24 cellular contexts compared by ENCODE assay signal in the genomic region with DNA sequence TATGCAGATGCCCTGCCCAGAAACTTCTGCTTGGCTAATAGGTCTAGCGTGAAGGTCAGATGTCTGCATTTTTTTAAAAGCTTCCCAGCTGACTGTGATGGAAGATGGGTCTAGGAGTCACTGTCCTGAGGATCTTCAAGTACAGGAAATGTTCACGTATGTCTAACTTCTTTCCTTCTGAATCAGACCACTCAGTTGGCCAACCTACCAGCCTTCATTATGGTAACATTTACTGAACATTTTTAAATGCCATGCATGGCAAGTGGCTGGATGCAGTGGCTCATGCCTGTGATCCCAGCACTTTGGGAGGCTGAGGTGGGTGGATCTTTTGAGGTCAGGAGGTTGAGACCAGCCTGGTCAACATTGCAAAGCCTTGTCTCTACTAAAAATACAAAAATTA. TPM values are rescaled to one million over a fixed set of nuclear protein-coding genes. Genes with fewer than 3 reads are reported as not detected.
A peak's percentile ranks its signal among the peaks of the same experiment; 100 is the strongest.
DNase-seq lines count a peak whose midpoint lies in the region; ATAC-seq, FAIRE-seq and TF ChIP-seq lines count a peak whose summit lies in the region.
"Had no signal": no experiment of that assay in that cellular context is flagged by ENCODE, and none has a peak within 500 bp of the region (broad histone marks: within the 10 kb centered on the region; RNA-seq: fewer than 3 reads in every experiment).

No MANE protein-coding gene starts in this region.

- no peak overlapping the region for H2AFZ ChIP-seq in trophoblast cell (ENCODE audit: insufficient read depth, low read length, poor library complexity)
- H2AFZ ChIP-seq: GM23338 had no signal

- H4K91ac ChIP-seq in trophoblast cell (ENCODE audit: low read depth, low read length) = no peak overlapping the region

- no peak for TF ChIP-seq POLR2A in GM12892 (IDR thresholded peaks at IDR 0.05; ENCODE audit: low read depth, low read length)

- no peak overlapping the region for H2BK5ac ChIP-seq in trophoblast cell (ENCODE audit: low read depth, low read length, poor library complexity)

- H3K27ac ChIP-seq in trophoblast cell (ENCODE audit: low read depth, low read length) = no peak overlapping the region
- H3K27ac ChIP-seq: 22Rv1; BLaER1 treated with 17β-estradiol and CSF1 and Interleukin-3, amounts not matched to agents 10 nM and 100 nM had no signal

- no CpG with 5 or more reads among the region's 2 CpGs for WGBS in trophoblast cell (ENCODE audit: extremely low coverage, insufficient coverage, insufficient read length)

- no peaks in the 10 kb centered on the region for H3K9me3 ChIP-seq in trophoblast cell (ENCODE audit: insufficient read depth, low read depth, low read length)
- H3K9me3 ChIP-seq: BE2C; BLaER1 treated with 17β-estradiol and CSF1 and Interleukin-3, amounts not matched to agents 10 nM and 100 nM had no signal

- no peak overlapping the region for H3K23ac ChIP-seq in trophoblast cell (ENCODE audit: low read length)

- no peak overlapping the region for H3K4me2 ChIP-seq in trophoblast cell (ENCODE audit: low read length)
- H3K4me2 ChIP-seq: GM23338 had no signal

- H3K79me2 ChIP-seq in trophoblast cell (ENCODE audit: control insufficient read depth, insufficient read depth, low read length, poor library complexity) = no peaks in the 10 kb centered on the region

- no peak overlapping the region for H3K18ac ChIP-seq in trophoblast cell (ENCODE audit: low read length)

- no peak overlapping the region for H3K4me3 ChIP-seq in trophoblast cell (ENCODE audit: low read depth, low read length)
- H3K4me3 ChIP-seq: BLaER1 treated with 17β-estradiol and CSF1 and Interleukin-3, amounts not matched to agents 10 nM and 100 nM; GM23338 had no signal

- no peaks in the 10 kb centered on the region for H3K27me3 ChIP-seq in trophoblast cell (ENCODE audit: insufficient read depth, low read length)
- H3K27me3 ChIP-seq: BE2C; BLaER1 treated with 17β-estradiol and CSF1 and Interleukin-3, amounts not matched to agents 10 nM and 100 nM had no signal

- H4K8ac ChIP-seq in trophoblast cell (ENCODE audit: low read depth, low read length) = no peak overlapping the region

- no peaks in the 10 kb centered on the region for H3K79me1 ChIP-seq in trophoblast cell (ENCODE audit: low read length)

- no peak overlapping the region for H3K9ac ChIP-seq in trophoblast cell (ENCODE audit: low read length)
- H3K9ac ChIP-seq: BLaER1 treated with 17β-estradiol and CSF1 and Interleukin-3, amounts not matched to agents 10 nM and 100 nM had no signal

- H2AK5ac ChIP-seq in trophoblast cell (ENCODE audit: low read length) = no peak overlapping the region

- no peak for ATAC-seq in GM21528 (IDR thresholded peaks at IDR 0.05; ENCODE audit: low FRiP score, unreplicated experiment)
- ATAC-seq: GM23338, HCT116 had no signal

- no peak overlapping the region for H3K14ac ChIP-seq in trophoblast cell (ENCODE audit: low read length)

- H4K12ac ChIP-seq in trophoblast cell (ENCODE audit: low read depth, low read length) = no peak overlapping the region

- H3K4ac ChIP-seq in trophoblast cell (ENCODE audit: low read depth, low read length) = no peak overlapping the region

- H3K36me3 ChIP-seq in trophoblast cell (ENCODE audit: control insufficient read depth in 1 of 2, insufficient read depth in 2 of 2, low read length in 2 of 2) = no peaks in the 10 kb centered on the region
- H3K36me3 ChIP-seq: BE2C had no signal

- no peak overlapping the region for H2BK12ac ChIP-seq in trophoblast cell (ENCODE audit: low read length)

- H3K4me1 ChIP-seq in trophoblast cell (ENCODE audit: control insufficient read depth in 1 of 2, insufficient read depth in 2 of 2, low read length in 2 of 2) = no peaks in the 10 kb centered on the region
- H3K4me1 ChIP-seq: BE2C had no signal

- FAIRE-seq in GM12892 (lab: Jason Lieb, UNC) = peak; percentile 5
- FAIRE-seq in RCC 7860 (lab: Jason Lieb, UNC) = no peak
- FAIRE-seq: A204.1, D721Med, GM12891 had no signal

- peak; percentile 11 for DNase-seq in NOMO-1 treated with DMSO at 0.1 percent for 48 hours (lab: John Stamatoyannopoulos, UW; ENCODE audit: unreplicated experiment)
- DNase-seq in NOMO-1 (lab: John Stamatoyannopoulos, UW; ENCODE audit: unreplicated experiment in 2 of 2) = no peak
- DNase-seq in GM12892 (ENCODE audit: insufficient read length) = no peak
- DNase-seq in MV-4-11 (lab: John Stamatoyannopoulos, UW) = peak; percentile 14
- peak; percentile 90 to 92 for DNase-seq in trophoblast cell
- DNase-seq in RCC 7860 (ENCODE audit: low spot score) = no peak
- DNase-seq in activated T-cell treated with anti-CD3 and anti-CD28 coated beads for 4 hours = no peak
- DNase-seq: BE2C; CD4-positive, alpha-beta T cell; CD8-positive, alpha-beta memory T cell; DMS 273 treated with DMSO at 0.1 percent for 48 hours; DMS79; GF-D8; H9 had no signal

- no peak overlapping the region for H2BK120ac ChIP-seq in trophoblast cell (ENCODE audit: insufficient read depth, low read length, poor library complexity)

RNA-seq across cellular contexts. Expression of gene PRG2, which starts 1.1 kb away (rescaled TPM):
- 0.70 TPM for polyA plus RNA-seq in GM12892 (2012; ENCODE audit: missing spikeins)
- 0.04 and 0.11 TPM in 2 replicates for polyA plus RNA-seq in trophoblast cell (2013)
- polyA plus RNA-seq: AG04450; CD14-positive monocyte; CD8-positive, alpha-beta memory T cell; GM23338 had no signal

RNA-seq across cellular contexts. Expression of gene PRG3, which starts 10.6 kb away (rescaled TPM):
- polyA plus RNA-seq in GM12892 (2012; ENCODE audit: missing spikeins) = not detected
- polyA plus RNA-seq in trophoblast cell (2013) = not detected in 2 replicates
- polyA plus RNA-seq: AG04450; CD14-positive monocyte; CD8-positive, alpha-beta memory T cell; GM23338 had no signal

RNA-seq across cellular contexts. Expression of gene SLC43A3, which starts 35.4 kb away (rescaled TPM):
- polyA plus RNA-seq in GM12892 (2012; ENCODE audit: missing spikeins) = 99.6 TPM
- polyA plus RNA-seq in trophoblast cell (2013) = 3.7 and 4.0 TPM in 2 replicates

RNA-seq across cellular contexts. Expression of gene P2RX3, which starts 53.4 kb away (rescaled TPM):
- polyA plus RNA-seq in GM12892 (2012; ENCODE audit: missing spikeins) = not detected
- polyA plus RNA-seq in trophoblast cell (2013) = 0.07 and 0.11 TPM in 2 replicates
- polyA plus RNA-seq: AG04450; CD14-positive monocyte; CD8-positive, alpha-beta memory T cell had no signal

RNA-seq across cellular contexts. Expression of gene SSRP1, which starts 55.9 kb away (rescaled TPM):
- polyA plus RNA-seq in GM12892 (2012; ENCODE audit: missing spikeins) = 117 TPM
- 113 and 120 TPM in 2 replicates for polyA plus RNA-seq in trophoblast cell (2013)

Comparison
In these comparisons a context has a peak if more than half of its experiments do, and no peak if none do; other contexts are left out.
1. DNase-seq: peak in NOMO-1 treated with DMSO at 0.1 percent for 48 hours (single experiment), MV-4-11 (single experiment) and trophoblast cell (2 of 2); none in NOMO-1 (0 of 2), GM12892 (single experiment), RCC 7860 (single experiment) and activated T-cell treated with anti-CD3 and anti-CD28 coated beads for 4 hours (single experiment).